In genomic region chr1:28530456-28530855, GRCh38 we compare ENCODE assay signal across 24 cellular contexts.
"Had no signal": no experiment of that assay in that cellular context is flagged by ENCODE, and none has a peak within 500 bp of the region (broad histone marks: within the 10 kb centered on the region; RNA-seq: fewer than 3 reads in every experiment).

No MANE protein-coding gene starts in this region.

- H2AFZ ChIP-seq: hepatocyte had no signal

- H3K27ac ChIP-seq: hepatocyte, left ventricle myocardium inferior, pancreas, prostate gland, sigmoid colon, spleen, thyroid gland, transverse colon, upper lobe of right lung had no signal

- H3K4me3 ChIP-seq: hepatocyte, left ventricle myocardium inferior, lung, mucosa of descending colon, pancreas, prostate gland, sigmoid colon, spleen, thyroid gland, transverse colon, upper lobe of right lung had no signal

- DNase-seq: islet precursor cell; left ventricle myocardium inferior; midbrain; mucosa of descending colon; naive thymus-derived CD4-positive, alpha-beta T cell; retina; sigmoid colon; small intestine; spleen; stimulated activated CD4-positive, alpha-beta T cell treated with anti-CD3 and anti-CD28 coated beads, Interleukin-4, amount 100 ng/mL, for 24 hours; stimulated activated naive CD4-positive, alpha-beta T cell treated with Interleukin-2 at 50 U/mL for 16 hours; stimulated activated naive CD8-positive, alpha-beta T cell treated with anti-CD3 and anti-CD28 coated beads, Interleukin-15, amount 100 ng/mL, for 72 hours; substantia nigra; thyroid gland; transverse colon; upper lobe of right lung had no signal

- H3K27me3 ChIP-seq: hepatocyte, pancreas, sigmoid colon, spleen, thyroid gland, transverse colon, upper lobe of right lung had no signal

- FAIRE-seq: pancreas, small intestine, urothelium cell line had no signal

- H3K9me3 ChIP-seq: left ventricle myocardium inferior, mucosa of descending colon, pancreas, prostate gland, sigmoid colon, spleen, thyroid gland, transverse colon, upper lobe of right lung had no signal

- H3K36me3 ChIP-seq: pancreas, prostate gland, thyroid gland, transverse colon had no signal

- H3K4me2 ChIP-seq: hepatocyte had no signal

- H3K4me1 ChIP-seq: left ventricle myocardium inferior, pancreas, prostate gland, sigmoid colon, spleen, thyroid gland, transverse colon, upper lobe of right lung had no signal

- ATAC-seq: mucosa of descending colon; naive thymus-derived CD4-positive, alpha-beta T cell; natural killer cell treated with Interleukin-12 subunit alpha and Interleukin-12 subunit beta and Interleukin-15 and Interleukin-18, amount 100 ng/mL, for 72 hours; pancreas; right cardiac atrium; stimulated activated effector memory CD8-positive, alpha-beta T cell treated with anti-CD3 and anti-CD28 coated beads, Interleukin-12 subunit alpha, Interleukin-12 subunit beta, amount 100 ng/mL, for 72 hours; stimulated activated naive CD8-positive, alpha-beta T cell treated with anti-CD3 and anti-CD28 coated beads, Interleukin-15, amount 100 ng/mL, for 72 hours; upper lobe of right lung had no signal
